1 cellular context compared by ENCODE assay signal in genomic region chr20:50449789-50450492, GRCh38.
TF ChIP-seq lines count a peak whose summit lies in the region.

No MANE protein-coding gene starts in this region.

TF ChIP-seq in GM23338, 12 proteins besides CTCF, POLR2A, EP300 and RAD21 (continued from another document):
- TF ChIP-seq, protein P1, sequence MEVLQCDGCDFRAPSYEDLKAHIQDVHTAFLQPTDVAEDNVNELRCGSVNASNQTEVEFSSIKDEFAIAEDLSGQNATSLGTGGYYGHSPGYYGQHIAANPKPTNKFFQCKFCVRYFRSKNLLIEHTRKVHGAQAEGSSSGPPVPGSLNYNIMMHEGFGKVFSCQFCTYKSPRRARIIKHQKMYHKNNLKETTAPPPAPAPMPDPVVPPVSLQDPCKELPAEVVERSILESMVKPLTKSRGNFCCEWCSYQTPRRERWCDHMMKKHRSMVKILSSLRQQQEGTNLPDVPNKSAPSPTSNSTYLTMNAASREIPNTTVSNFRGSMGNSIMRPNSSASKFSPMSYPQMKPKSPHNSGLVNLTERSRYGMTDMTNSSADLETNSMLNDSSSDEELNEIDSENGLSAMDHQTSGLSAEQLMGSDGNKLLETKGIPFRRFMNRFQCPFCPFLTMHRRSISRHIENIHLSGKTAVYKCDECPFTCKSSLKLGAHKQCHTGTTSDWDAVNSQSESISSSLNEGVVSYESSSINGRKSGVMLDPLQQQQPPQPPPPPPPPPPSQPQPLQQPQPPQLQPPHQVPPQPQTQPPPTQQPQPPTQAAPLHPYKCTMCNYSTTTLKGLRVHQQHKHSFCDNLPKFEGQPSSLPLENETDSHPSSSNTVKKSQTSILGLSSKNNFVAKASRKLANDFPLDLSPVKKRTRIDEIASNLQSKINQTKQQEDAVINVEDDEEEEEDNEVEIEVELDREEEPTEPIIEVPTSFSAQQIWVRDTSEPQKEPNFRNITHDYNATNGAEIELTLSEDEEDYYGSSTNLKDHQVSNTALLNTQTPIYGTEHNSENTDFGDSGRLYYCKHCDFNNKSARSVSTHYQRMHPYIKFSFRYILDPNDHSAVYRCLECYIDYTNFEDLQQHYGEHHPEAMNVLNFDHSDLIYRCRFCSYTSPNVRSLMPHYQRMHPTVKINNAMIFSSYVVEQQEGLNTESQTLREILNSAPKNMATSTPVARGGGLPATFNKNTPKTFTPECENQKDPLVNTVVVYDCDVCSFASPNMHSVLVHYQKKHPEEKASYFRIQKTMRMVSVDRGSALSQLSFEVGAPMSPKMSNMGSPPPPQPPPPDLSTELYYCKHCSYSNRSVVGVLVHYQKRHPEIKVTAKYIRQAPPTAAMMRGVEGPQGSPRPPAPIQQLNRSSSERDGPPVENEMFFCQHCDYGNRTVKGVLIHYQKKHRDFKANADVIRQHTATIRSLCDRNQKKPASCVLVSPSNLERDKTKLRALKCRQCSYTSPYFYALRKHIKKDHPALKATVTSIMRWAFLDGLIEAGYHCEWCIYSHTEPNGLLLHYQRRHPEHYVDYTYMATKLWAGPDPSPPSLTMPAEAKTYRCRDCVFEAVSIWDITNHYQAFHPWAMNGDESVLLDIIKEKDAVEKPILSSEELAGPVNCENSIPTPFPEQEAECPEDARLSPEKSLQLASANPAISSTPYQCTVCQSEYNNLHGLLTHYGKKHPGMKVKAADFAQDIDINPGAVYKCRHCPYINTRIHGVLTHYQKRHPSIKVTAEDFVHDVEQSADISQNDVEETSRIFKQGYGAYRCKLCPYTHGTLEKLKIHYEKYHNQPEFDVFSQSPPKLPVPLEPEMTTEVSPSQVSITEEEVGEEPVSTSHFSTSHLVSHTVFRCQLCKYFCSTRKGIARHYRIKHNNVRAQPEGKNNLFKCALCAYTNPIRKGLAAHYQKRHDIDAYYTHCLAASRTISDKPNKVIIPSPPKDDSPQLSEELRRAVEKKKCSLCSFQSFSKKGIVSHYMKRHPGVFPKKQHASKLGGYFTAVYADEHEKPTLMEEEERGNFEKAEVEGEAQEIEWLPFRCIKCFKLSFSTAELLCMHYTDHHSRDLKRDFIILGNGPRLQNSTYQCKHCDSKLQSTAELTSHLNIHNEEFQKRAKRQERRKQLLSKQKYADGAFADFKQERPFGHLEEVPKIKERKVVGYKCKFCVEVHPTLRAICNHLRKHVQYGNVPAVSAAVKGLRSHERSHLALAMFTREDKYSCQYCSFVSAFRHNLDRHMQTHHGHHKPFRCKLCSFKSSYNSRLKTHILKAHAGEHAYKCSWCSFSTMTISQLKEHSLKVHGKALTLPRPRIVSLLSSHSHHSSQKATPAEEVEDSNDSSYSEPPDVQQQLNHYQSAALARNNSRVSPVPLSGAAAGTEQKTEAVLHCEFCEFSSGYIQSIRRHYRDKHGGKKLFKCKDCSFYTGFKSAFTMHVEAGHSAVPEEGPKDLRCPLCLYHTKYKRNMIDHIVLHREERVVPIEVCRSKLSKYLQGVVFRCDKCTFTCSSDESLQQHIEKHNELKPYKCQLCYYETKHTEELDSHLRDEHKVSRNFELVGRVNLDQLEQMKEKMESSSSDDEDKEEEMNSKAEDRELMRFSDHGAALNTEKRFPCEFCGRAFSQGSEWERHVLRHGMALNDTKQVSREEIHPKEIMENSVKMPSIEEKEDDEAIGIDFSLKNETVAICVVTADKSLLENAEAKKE (CRISPR knock-in tag; IDR thresholded peaks at IDR 0.05), result no peak
- TF ChIP-seq EZH2phosphoT487 (IDR thresholded peaks at IDR 0.05; ENCODE audit: unreplicated experiment), result no peak
TF ChIP-seq in GM23338: peak in this region for 0.
